In the genomic region with DNA sequence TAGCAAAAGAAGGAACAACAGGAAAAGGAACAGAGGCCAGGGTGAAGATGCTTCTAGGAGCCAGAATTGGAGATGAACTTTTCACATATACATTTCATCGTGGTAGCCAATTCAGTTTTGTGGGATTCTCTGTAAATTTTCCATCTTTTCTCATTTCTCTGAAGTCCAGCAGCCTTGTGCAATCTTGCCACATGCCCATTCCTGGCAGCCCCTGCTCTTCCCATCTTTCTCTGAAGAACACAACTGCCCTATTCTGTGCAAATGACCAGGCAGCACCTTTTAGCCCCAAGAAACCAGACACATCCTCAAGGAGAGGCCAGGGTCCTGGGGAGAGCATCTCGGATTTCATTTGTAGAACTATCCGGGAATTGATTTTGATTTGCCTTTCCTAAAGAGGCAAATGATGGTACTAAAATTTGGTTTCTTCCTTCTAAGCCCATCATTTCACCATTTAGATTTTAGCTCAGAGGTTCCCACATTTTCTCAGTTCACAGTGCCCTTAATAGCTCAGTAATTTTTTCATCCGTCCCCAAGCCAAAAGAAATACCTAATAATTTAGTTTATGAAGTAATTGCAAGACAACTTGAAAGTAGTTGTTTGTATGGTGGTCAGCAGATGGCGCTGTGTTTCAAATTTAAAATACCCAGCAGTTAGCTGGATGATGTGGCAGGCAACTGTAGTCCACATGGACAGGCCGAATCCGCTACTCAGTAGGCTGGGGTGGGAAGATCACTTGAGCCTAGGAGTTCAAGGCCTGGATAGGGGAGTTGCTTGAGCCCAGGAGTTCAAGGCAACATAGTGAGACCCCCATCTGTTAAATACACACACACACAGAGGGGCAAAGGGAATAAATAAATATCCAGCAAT, we compare ENCODE assay signal across 9 cellular contexts.
DNase-seq lines count a peak whose midpoint lies in the region; ATAC-seq and TF ChIP-seq lines count a peak whose summit lies in the region.
"Had no signal": no experiment of that assay in that cellular context is flagged by ENCODE, and none has a peak within 500 bp of the region (broad histone marks: within the 10 kb centered on the region; RNA-seq: fewer than 3 reads in every experiment).

No MANE protein-coding gene starts in this region.

- H3K4me1 ChIP-seq in endodermal cell (ENCODE audit: control insufficient read depth, insufficient read depth, low read length) = peaks cover 17% of the 10 kb centered on the region

- peaks cover 70% of the 10 kb centered on the region for H3K36me3 ChIP-seq in endodermal cell (ENCODE audit: control insufficient read depth, insufficient read depth, low read length)

- no peaks in the 10 kb centered on the region for H3K9me3 Mint-ChIP-seq in activated CD4-positive, alpha-beta memory T cell treated with anti-CD3 and anti-CD28 coated beads, Interleukin-2, amount 10 ng/mL, durations not matched to agents 7 days and 5 days
- H3K9me3 Mint-ChIP-seq in endodermal cell (no peaks in the 10 kb centered on the region), mesothelial cell of epicardium (no peaks in the 10 kb centered on the region)
- H3K9me3 Mint-ChIP-seq in stimulated activated effector memory CD8-positive, alpha-beta T cell treated with anti-CD3 and anti-CD28 coated beads, Interleukin-12 subunit alpha, Interleukin-12 subunit beta, amount 100 ng/mL, for 72 hours = no peaks in the 10 kb centered on the region
- H3K9me3 Mint-ChIP-seq: activated naive CD4-positive, alpha-beta T cell treated with anti-CD3 and anti-CD28 coated beads, Interleukin-2, amount 50 U/mL, for 24 hours had no signal

- peaks cover 3% of the 10 kb centered on the region for H3K4me1 Mint-ChIP-seq in activated CD4-positive, alpha-beta memory T cell treated with anti-CD3 and anti-CD28 coated beads, Interleukin-2, amount 10 ng/mL, durations not matched to agents 7 days and 5 days
- H3K4me1 Mint-ChIP-seq in endodermal cell = peaks cover 19% of the 10 kb centered on the region
- H3K4me1 Mint-ChIP-seq in mesothelial cell of epicardium = no peaks in the 10 kb centered on the region
- peaks cover 14% of the 10 kb centered on the region for H3K4me1 Mint-ChIP-seq in stimulated activated effector memory CD8-positive, alpha-beta T cell treated with anti-CD3 and anti-CD28 coated beads, Interleukin-12 subunit alpha, Interleukin-12 subunit beta, amount 100 ng/mL, for 72 hours
- H3K4me1 Mint-ChIP-seq: activated naive CD4-positive, alpha-beta T cell treated with anti-CD3 and anti-CD28 coated beads, Interleukin-2, amount 50 U/mL, for 24 hours had no signal

- no peak overlapping the region for H3K4me3 ChIP-seq in endodermal cell (ENCODE audit: low read length)

- peak; percentile 68 for ATAC-seq in HG02798 (IDR thresholded peaks at IDR 0.05; ENCODE audit: poor library complexity, unreplicated experiment)
- ATAC-seq in stimulated activated effector memory CD8-positive, alpha-beta T cell treated with anti-CD3 and anti-CD28 coated beads, Interleukin-12 subunit alpha, Interleukin-12 subunit beta, amount 100 ng/mL, for 72 hours = peak; percentile 74
- no peak for ATAC-seq in GM19324 (IDR thresholded peaks at IDR 0.05; ENCODE audit: low FRiP score, unreplicated experiment)

- H3K9ac ChIP-seq in endodermal cell (ENCODE audit: extremely low read depth, low read length, poor library complexity, severe bottlenecking) = no peak overlapping the region

- CTCF ChIA-PET in activated CD4-positive, alpha-beta memory T cell treated with anti-CD3 and anti-CD28 coated beads, Interleukin-2, amount 10 ng/mL, durations not matched to agents 7 days and 5 days (lab: Charles Lee) = interaction anchor here (0.7 to 7.2 kb wide), 18 partner anchors 11 to 184 kb away, joined by 3 to 100 read pairs (median 3); a partner anchor contains a TSS

- no peak overlapping the region for H3K27ac Mint-ChIP-seq in activated CD4-positive, alpha-beta memory T cell treated with anti-CD3 and anti-CD28 coated beads, Interleukin-2, amount 10 ng/mL, durations not matched to agents 7 days and 5 days
- H3K27ac Mint-ChIP-seq in endodermal cell (peak overlapping the region; percentile 18), mesothelial cell of epicardium (no peak overlapping the region)
- peak overlapping the region; percentile 41 for H3K27ac Mint-ChIP-seq in stimulated activated effector memory CD8-positive, alpha-beta T cell treated with anti-CD3 and anti-CD28 coated beads, Interleukin-12 subunit alpha, Interleukin-12 subunit beta, amount 100 ng/mL, for 72 hours
- H3K27ac Mint-ChIP-seq: activated naive CD4-positive, alpha-beta T cell treated with anti-CD3 and anti-CD28 coated beads, Interleukin-2, amount 50 U/mL, for 24 hours had no signal

- POLR2A ChIA-PET in activated CD4-positive, alpha-beta memory T cell treated with anti-CD3 and anti-CD28 coated beads, Interleukin-2, amount 10 ng/mL, durations not matched to agents 7 days and 5 days (lab: Charles Lee) = no interaction called here

- peak; percentile 76 for DNase-seq in DMS 273 (lab: John Stamatoyannopoulos, UW; ENCODE audit: unreplicated experiment)
- DNase-seq in NCI-H526 (lab: John Stamatoyannopoulos, UW) = peak; percentile 46 to 66
- DNase-seq in activated CD4-positive, alpha-beta memory T cell treated with anti-CD3 and anti-CD28 coated beads, Interleukin-2, amount 10 ng/mL, durations not matched to agents 7 days and 5 days = peak; percentile 51
- DNase-seq in endodermal cell = peak; percentile 86
- DNase-seq in mesothelial cell of epicardium (ENCODE audit: low spot score in 2 of 2, unreplicated experiment in 2 of 2) = peak in 1 of 2 experiments; percentile 60
- peak; percentile 36 to 67 for DNase-seq in stimulated activated effector memory CD8-positive, alpha-beta T cell treated with anti-CD3 and anti-CD28 coated beads, Interleukin-12 subunit alpha, Interleukin-12 subunit beta, amount 100 ng/mL, for 72 hours (ENCODE audit: low spot score in 2 of 2)

- H3K27ac ChIP-seq in endodermal cell (ENCODE audit: low read depth, low read length) = no peak overlapping the region

- no peaks in the 10 kb centered on the region for H3K9me3 ChIP-seq in endodermal cell (ENCODE audit: control insufficient read depth, low read length)

- TF ChIP-seq CTCF in endodermal cell (conservative IDR thresholded peaks at IDR 0.05) (peak; percentile 87), mesothelial cell of epicardium (IDR thresholded peaks at IDR 0.05; ENCODE audit: unreplicated experiment) (peak; percentile 82)

- no peaks in the 10 kb centered on the region for H3K27me3 ChIP-seq in endodermal cell (ENCODE audit: control insufficient read depth, insufficient read depth, low read length, poor library complexity, severe bottlenecking)

- H3K36me3 Mint-ChIP-seq in activated CD4-positive, alpha-beta memory T cell treated with anti-CD3 and anti-CD28 coated beads, Interleukin-2, amount 10 ng/mL, durations not matched to agents 7 days and 5 days (ENCODE audit: low read depth) = peaks cover 32% of the 10 kb centered on the region
- H3K36me3 Mint-ChIP-seq in endodermal cell (ENCODE audit: low read depth) (peaks cover 46% of the 10 kb centered on the region), mesothelial cell of epicardium (peaks cover 32% of the 10 kb centered on the region)
- H3K36me3 Mint-ChIP-seq in stimulated activated effector memory CD8-positive, alpha-beta T cell treated with anti-CD3 and anti-CD28 coated beads, Interleukin-12 subunit alpha, Interleukin-12 subunit beta, amount 100 ng/mL, for 72 hours = peaks cover 76% of the 10 kb centered on the region

- no peak overlapping the region for H3K4me3 Mint-ChIP-seq in activated CD4-positive, alpha-beta memory T cell treated with anti-CD3 and anti-CD28 coated beads, Interleukin-2, amount 10 ng/mL, durations not matched to agents 7 days and 5 days
- no peak overlapping the region for H3K4me3 Mint-ChIP-seq in endodermal cell
- H3K4me3 Mint-ChIP-seq in mesothelial cell of epicardium = no peak overlapping the region
- no peak overlapping the region for H3K4me3 Mint-ChIP-seq in stimulated activated effector memory CD8-positive, alpha-beta T cell treated with anti-CD3 and anti-CD28 coated beads, Interleukin-12 subunit alpha, Interleukin-12 subunit beta, amount 100 ng/mL, for 72 hours
- H3K4me3 Mint-ChIP-seq: activated naive CD4-positive, alpha-beta T cell treated with anti-CD3 and anti-CD28 coated beads, Interleukin-2, amount 50 U/mL, for 24 hours had no signal

- WGBS in endodermal cell (ENCODE audit: insufficient coverage in 1 of 2, insufficient read length in 1 of 2), 2 experiments = 74 to 100% methylated on average over 1 to 7 of the region's 7 CpGs

- no peaks in the 10 kb centered on the region for H3K27me3 Mint-ChIP-seq in activated CD4-positive, alpha-beta memory T cell treated with anti-CD3 and anti-CD28 coated beads, Interleukin-2, amount 10 ng/mL, durations not matched to agents 7 days and 5 days
- H3K27me3 Mint-ChIP-seq in endodermal cell (ENCODE audit: insufficient read depth) (no peaks in the 10 kb centered on the region), mesothelial cell of epicardium (ENCODE audit: low read depth) (no peaks in the 10 kb centered on the region)
- H3K27me3 Mint-ChIP-seq: activated naive CD4-positive, alpha-beta T cell treated with anti-CD3 and anti-CD28 coated beads, Interleukin-2, amount 50 U/mL, for 24 hours had no signal

Comparison
In these comparisons a context has a peak if more than half of its experiments do, and no peak if none do; other contexts are left out.
1. H3K27ac Mint-ChIP-seq: peak in endodermal cell (single experiment) and stimulated activated effector memory CD8-positive, alpha-beta T cell treated with anti-CD3 and anti-CD28 coated beads, Interleukin-12 subunit alpha, Interleukin-12 subunit beta, amount 100 ng/mL, for 72 hours (single experiment); none in activated CD4-positive, alpha-beta memory T cell treated with anti-CD3 and anti-CD28 coated beads, Interleukin-2, amount 10 ng/mL, durations not matched to agents 7 days and 5 days (single experiment) and mesothelial cell of epicardium (single experiment).